ENCODE assay signal across 11 cellular contexts in the genomic region with DNA sequence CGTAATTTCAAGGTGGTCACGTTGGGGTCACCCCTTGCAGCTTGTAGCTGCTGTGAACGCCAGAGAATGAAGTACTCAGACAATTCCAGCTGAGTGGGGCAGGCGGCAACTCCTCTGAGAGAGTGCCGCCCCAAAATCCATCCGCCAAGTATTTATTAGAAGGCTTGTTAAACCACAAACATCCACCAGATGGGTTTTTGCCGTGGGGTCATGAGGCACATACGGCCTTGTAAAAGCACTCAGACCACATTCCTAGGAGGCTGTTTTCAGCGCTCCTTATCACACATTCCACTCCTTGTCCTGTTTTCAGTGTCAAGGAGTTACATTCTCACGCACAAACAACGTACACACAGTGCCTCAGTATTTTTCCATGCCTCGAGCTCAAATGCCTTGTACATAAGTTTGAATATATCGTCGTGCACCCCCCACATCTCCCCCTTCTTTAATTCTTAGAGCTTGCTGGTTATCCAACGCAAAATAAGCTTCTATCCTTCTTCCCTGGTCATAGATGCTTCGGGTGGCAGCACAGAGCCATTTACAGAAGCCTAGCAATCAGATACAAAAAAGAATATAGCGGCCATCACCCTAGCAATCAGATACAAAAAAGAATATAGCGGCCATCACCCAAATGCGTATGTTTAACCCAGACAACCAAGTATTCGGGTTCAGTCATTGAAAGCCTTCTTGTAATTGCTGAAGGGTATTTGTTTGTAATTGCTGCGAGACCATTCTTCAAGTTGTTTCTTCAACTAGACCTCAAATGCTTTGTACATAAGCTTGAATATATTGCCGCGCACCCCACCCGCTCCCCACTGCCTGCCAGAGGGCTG. TPM values are rescaled to one million over a fixed set of nuclear protein-coding genes. Genes with fewer than 3 reads are reported as not detected.
DNase-seq lines count a peak whose midpoint lies in the region; ATAC-seq and TF ChIP-seq lines count a peak whose summit lies in the region.
"Had no signal": no experiment of that assay in that cellular context is flagged by ENCODE, and none has a peak within 500 bp of the region (broad histone marks: within the 10 kb centered on the region; RNA-seq: fewer than 3 reads in every experiment).

No MANE protein-coding gene starts in this region.

- POLR2A ChIA-PET in AG04450 (lab: Yijun Ruan, JAX): interaction anchor here (0.6 kb wide), 1 partner anchor 13 kb away, joined by 3 read pairs; no protein-coding TSS in a partner anchor

- in situ Hi-C loops in astrocyte of the cerebellum (cut with HindIII; ENCODE audit: low sequenced_read_pairs): no loop called here

- H3K27me3 ChIP-seq in AG04450 (ENCODE audit: control insufficient read depth, insufficient read depth, low read length): peaks cover 74% of the 10 kb centered on the region

- H3K27ac ChIP-seq in AG04450 (ENCODE audit: low read depth, low read length): no peak overlapping the region

- CTCF ChIA-PET in AG04450 (lab: Charles Lee): interaction anchor here (1.1 kb wide), 1 partner anchor 61 kb away, joined by 3 read pairs; no protein-coding TSS in a partner anchor

- TF ChIP-seq CTCF in AG04450 (IDR thresholded peaks at IDR 0.05; ENCODE audit: low read depth, low read length): no peak
- no peak for TF ChIP-seq CTCF in astrocyte of the cerebellum (IDR thresholded peaks at IDR 0.05; ENCODE audit: low read depth, low read length, missing control alignments)

- no peak for ATAC-seq in HG03159 (IDR thresholded peaks at IDR 0.05; ENCODE audit: unreplicated experiment)
- no peak for ATAC-seq in GM21576 (IDR thresholded peaks at IDR 0.05; ENCODE audit: unreplicated experiment)
- ATAC-seq: natural killer cell had no signal

- H3K4me3 ChIP-seq in AG04450 (ENCODE audit: low read depth, low read length): no peak overlapping the region
- no peak overlapping the region for H3K4me3 ChIP-seq in astrocyte of the cerebellum (ENCODE audit: low read depth, low read length)

- no peaks in the 10 kb centered on the region; the same call in 1 of the 2 replicates for H3K9me3 ChIP-seq in AG04450 (ENCODE audit: control insufficient read depth, insufficient read depth, low read length)

- DNase-seq in AG04450 (ENCODE audit: low read depth, low spot score): peak; percentile 50
- DNase-seq in HCEC 1CT: peak; percentile 55
- peak; percentile 62 for DNase-seq in astrocyte of the cerebellum (ENCODE audit: low read depth)
- peak; percentile 48 for DNase-seq in left kidney (ENCODE audit: low read depth, low spot score)
- DNase-seq in GM19238 (ENCODE audit: insufficient read length, low spot score): no peak
- no peak for DNase-seq in SIG-M5 (lab: John Stamatoyannopoulos, UW)
- DNase-seq: activated effector memory CD4-positive, alpha-beta T cell treated with anti-CD3 and anti-CD28 coated beads, Interleukin-2, amount 50 U/mL, for 16 hours; natural killer cell; NCI-H1930 had no signal

RNA-seq across cellular contexts. Expression of a gene that starts 7.3 kb away (rescaled TPM):
- not detected in 2 replicates for polyA plus RNA-seq in AG04450 (2011; rRNA removed)
- polyA minus RNA-seq in AG04450 (2011; rRNA and poly(A)+ RNA removed): not detected in 2 replicates

RNA-seq across cellular contexts. Expression of a gene that starts 20.8 kb away (rescaled TPM):
- not detected in 2 replicates for polyA plus RNA-seq in AG04450 (2011; rRNA removed)
- polyA minus RNA-seq in AG04450 (2011; rRNA and poly(A)+ RNA removed): not detected in 2 replicates

Comparison
In these comparisons a context has a peak if more than half of its experiments do, and no peak if none do; other contexts are left out.
1. DNase-seq: peak in AG04450 (single experiment), HCEC 1CT (single experiment), astrocyte of the cerebellum (single experiment) and left kidney (single experiment); none in GM19238 (single experiment) and SIG-M5 (single experiment).